ENCODE assay signal across 1 cellular context in genomic region chr11:47464479-47464878, GRCh38.
TF ChIP-seq lines count a peak whose summit lies in the region.

No MANE protein-coding gene starts in this region.

TF ChIP-seq in HepG2, 621 proteins besides CTCF, POLR2A, EP300 and RAD21:
- TF ChIP-seq ZNF839 (CRISPR knock-in tag; IDR thresholded peaks at IDR 0.05; ENCODE audit: borderline replicate concordance): no peak
- TF ChIP-seq ZNF660 (CRISPR knock-in tag; IDR thresholded peaks at IDR 0.05; ENCODE audit: borderline replicate concordance, low read depth): no peak
- TF ChIP-seq ZNF564 (CRISPR knock-in tag; IDR thresholded peaks at IDR 0.05): no peak
- no peak for TF ChIP-seq SMARCE1 (IDR thresholded peaks at IDR 0.05; ENCODE audit: borderline replicate concordance)
- TF ChIP-seq ZNF326 (CRISPR knock-in tag; IDR thresholded peaks at IDR 0.05; ENCODE audit: borderline replicate concordance): no peak
- TF ChIP-seq CC2D1A (CRISPR knock-in tag; IDR thresholded peaks at IDR 0.05): no peak
- TF ChIP-seq HOXD1 (CRISPR knock-in tag; IDR thresholded peaks at IDR 0.05): no peak
TF ChIP-seq in HepG2: peak in this region for 0.
